1 cellular context compared by ENCODE assay signal in the genomic region with DNA sequence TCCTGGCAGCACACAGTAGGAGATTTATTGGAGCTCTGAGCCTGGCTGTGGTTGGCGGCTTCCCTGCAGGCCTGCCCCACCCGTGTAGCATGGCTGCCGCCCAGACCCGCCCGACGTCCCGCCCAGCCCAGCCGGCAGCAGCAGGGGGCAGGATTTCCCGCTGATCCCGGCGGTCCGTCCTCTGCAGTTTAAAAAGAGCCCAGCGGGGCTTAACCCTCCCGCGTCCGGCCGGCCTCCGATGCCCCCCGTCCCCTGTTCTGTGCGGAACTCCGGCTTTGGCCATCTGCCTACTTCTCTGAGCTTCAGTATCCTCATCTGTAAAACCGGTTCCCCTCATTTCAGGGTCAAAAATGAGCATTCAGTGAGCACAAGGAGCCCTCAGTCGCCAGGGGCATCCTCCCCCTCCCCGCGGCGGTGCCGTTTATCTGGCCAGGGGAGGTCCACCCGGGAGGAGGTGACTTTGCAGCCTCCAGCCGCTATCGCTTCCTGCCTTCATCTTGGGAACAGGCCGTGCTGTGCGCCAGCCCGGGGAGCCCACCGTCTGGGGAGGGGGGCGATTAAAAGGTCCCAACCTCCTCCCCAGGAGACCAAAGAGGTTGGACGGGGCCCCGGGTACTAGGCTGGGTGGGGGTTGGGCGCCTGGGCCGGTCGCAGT.
TF ChIP-seq lines count a peak whose summit lies in the region.

Gene GAS2L1, plus strand, starts transcription at position 476 of the 655 bp plus-strand sequence. CDS start 1,456 bp downstream, outside the sequence.

TF ChIP-seq in K562, 482 proteins besides CTCF, POLR2A, EP300 and RAD21 (continued from another document):
- TF ChIP-seq, protein P1, sequence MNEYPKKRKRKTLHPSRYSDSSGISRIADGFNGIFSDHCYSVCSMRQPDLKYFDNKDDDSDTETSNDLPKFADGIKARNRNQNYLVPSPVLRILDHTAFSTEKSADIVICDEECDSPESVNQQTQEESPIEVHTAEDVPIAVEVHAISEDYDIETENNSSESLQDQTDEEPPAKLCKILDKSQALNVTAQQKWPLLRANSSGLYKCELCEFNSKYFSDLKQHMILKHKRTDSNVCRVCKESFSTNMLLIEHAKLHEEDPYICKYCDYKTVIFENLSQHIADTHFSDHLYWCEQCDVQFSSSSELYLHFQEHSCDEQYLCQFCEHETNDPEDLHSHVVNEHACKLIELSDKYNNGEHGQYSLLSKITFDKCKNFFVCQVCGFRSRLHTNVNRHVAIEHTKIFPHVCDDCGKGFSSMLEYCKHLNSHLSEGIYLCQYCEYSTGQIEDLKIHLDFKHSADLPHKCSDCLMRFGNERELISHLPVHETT (CRISPR knock-in tag; conservative IDR thresholded peaks at IDR 0.05 in 1 of 2, IDR thresholded peaks at IDR 0.05 in 1 of 2) = peak in 1 of 2 experiments; percentile 73; a peak in 2 of 4 replicates
- TF ChIP-seq MIER1 (IDR thresholded peaks at IDR 0.05; ENCODE audit: low read depth) (no peak), PRMT5 (CRISPR knock-in tag; IDR thresholded peaks at IDR 0.05) (no peak), POLR2B (IDR thresholded peaks at IDR 0.05; ENCODE audit: low read depth, partially characterized antibody) (no peak), NR2F6 (CRISPR knock-in tag; IDR thresholded peaks at IDR 0.05) (no peak), ZEB2 (IDR thresholded peaks at IDR 0.05) (0 out of 2 replicates have a peak, but pooled peaks have one; percentile 28), MAFF (IDR thresholded peaks at IDR 0.05; ENCODE audit: low read length) (no peak), CREB3 (tag; conservative IDR thresholded peaks at IDR 0.05; ENCODE audit: low read depth) (no peak), SRSF7 (optimal IDR thresholded peaks at IDR 0.05; ENCODE audit: low read depth, low read length) (no peak), ATF1 (CRISPR knock-in tag; IDR thresholded peaks at IDR 0.05) (no peak), ATF1 (tag; IDR thresholded peaks at IDR 0.05) (peak; percentile 33), DNMT1 (IDR thresholded peaks at IDR 0.05) (no peak), RFX5 (IDR thresholded peaks at IDR 0.05; ENCODE audit: low read depth, low read length) (no peak), NEUROD1 (IDR thresholded peaks at IDR 0.05; ENCODE audit: borderline replicate concordance, low read depth, low read length, partially characterized antibody) (peak; percentile 21), ZNF224 (CRISPR knock-in tag; IDR thresholded peaks at IDR 0.05) (no peak), ARHGAP35 (IDR thresholded peaks at IDR 0.05; ENCODE audit: partially characterized antibody) (no peak), E2F4 (CRISPR knock-in tag; IDR thresholded peaks at IDR 0.05; ENCODE audit: low read depth) (peak; percentile 69; the same call in 1 of the 2 replicates), FOXO4 (CRISPR knock-in tag; IDR thresholded peaks at IDR 0.05) (no peak), EP400 (IDR thresholded peaks at IDR 0.05) (peak; percentile 68), PRDM10 (IDR thresholded peaks at IDR 0.05; ENCODE audit: partially characterized antibody) (peak; percentile 85), SETDB1 (IDR thresholded peaks at IDR 0.05; ENCODE audit: low read length) (no peak), BCL6 (CRISPR knock-in tag; IDR thresholded peaks at IDR 0.05) (no peak), SMARCB1 (IDR thresholded peaks at IDR 0.05; ENCODE audit: insufficient read length, low read depth) (no peak), PPARD (CRISPR knock-in tag; IDR thresholded peaks at IDR 0.05) (no peak), HDGF (IDR thresholded peaks at IDR 0.05) (no peak), TRIM28 (IDR thresholded peaks at IDR 0.05) (no peak; the same call in 1 of the 2 replicates), TRIM24 (IDR thresholded peaks at IDR 0.05) (no peak), TEAD4 (IDR thresholded peaks at IDR 0.05; ENCODE audit: low read length) (no peak), TEAD4 (CRISPR knock-in tag; IDR thresholded peaks at IDR 0.05; ENCODE audit: borderline replicate concordance) (no peak), CAMTA2 (CRISPR knock-in tag; conservative IDR thresholded peaks at IDR 0.05) (no peak), U2AF2 (optimal IDR thresholded peaks at IDR 0.05; ENCODE audit: low read depth, low read length) (no peak), ZNF408 (CRISPR knock-in tag; IDR thresholded peaks at IDR 0.05; ENCODE audit: low read depth) (no peak), STAT5A (IDR thresholded peaks at IDR 0.05; ENCODE audit: borderline replicate concordance, low read length) (no peak), GATAD2B (IDR thresholded peaks at IDR 0.05; ENCODE audit: borderline replicate concordance) (no peak; the same call in 1 of the 2 replicates), NONO (IDR thresholded peaks at IDR 0.05; ENCODE audit: low read depth in 2 of 2, low read length in 1 of 2) (peak in 1 of 2 experiments; percentile 5; a peak in 1 of 4 replicates), ZNF174 (CRISPR knock-in tag; IDR thresholded peaks at IDR 0.05) (no peak)
- TF ChIP-seq, protein P2, sequence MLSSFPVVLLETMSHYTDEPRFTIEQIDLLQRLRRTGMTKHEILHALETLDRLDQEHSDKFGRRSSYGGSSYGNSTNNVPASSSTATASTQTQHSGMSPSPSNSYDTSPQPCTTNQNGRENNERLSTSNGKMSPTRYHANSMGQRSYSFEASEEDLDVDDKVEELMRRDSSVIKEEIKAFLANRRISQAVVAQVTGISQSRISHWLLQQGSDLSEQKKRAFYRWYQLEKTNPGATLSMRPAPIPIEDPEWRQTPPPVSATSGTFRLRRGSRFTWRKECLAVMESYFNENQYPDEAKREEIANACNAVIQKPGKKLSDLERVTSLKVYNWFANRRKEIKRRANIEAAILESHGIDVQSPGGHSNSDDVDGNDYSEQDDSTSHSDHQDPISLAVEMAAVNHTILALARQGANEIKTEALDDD (IDR thresholded peaks at IDR 0.05) = no peak
- TF ChIP-seq, protein P3, sequence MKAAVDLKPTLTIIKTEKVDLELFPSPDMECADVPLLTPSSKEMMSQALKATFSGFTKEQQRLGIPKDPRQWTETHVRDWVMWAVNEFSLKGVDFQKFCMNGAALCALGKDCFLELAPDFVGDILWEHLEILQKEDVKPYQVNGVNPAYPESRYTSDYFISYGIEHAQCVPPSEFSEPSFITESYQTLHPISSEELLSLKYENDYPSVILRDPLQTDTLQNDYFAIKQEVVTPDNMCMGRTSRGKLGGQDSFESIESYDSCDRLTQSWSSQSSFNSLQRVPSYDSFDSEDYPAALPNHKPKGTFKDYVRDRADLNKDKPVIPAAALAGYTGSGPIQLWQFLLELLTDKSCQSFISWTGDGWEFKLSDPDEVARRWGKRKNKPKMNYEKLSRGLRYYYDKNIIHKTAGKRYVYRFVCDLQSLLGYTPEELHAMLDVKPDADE (conservative IDR thresholded peaks at IDR 0.05; ENCODE audit: control insufficient read depth, low read depth, low read length) = no peak
- TF ChIP-seq, protein P4, sequence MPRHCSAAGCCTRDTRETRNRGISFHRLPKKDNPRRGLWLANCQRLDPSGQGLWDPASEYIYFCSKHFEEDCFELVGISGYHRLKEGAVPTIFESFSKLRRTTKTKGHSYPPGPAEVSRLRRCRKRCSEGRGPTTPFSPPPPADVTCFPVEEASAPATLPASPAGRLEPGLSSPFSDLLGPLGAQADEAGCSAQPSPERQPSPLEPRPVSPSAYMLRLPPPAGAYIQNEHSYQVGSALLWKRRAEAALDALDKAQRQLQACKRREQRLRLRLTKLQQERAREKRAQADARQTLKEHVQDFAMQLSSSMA (CRISPR knock-in tag; IDR thresholded peaks at IDR 0.05) = no peak
